ENCODE assay signal across 8 cellular contexts in genomic region chr17:27455914-27456680, GRCh38. TPM values are rescaled to one million over a fixed set of nuclear protein-coding genes. Genes with fewer than 3 reads are reported as not detected.
DNase-seq lines count a peak whose midpoint lies in the region; ATAC-seq, FAIRE-seq and TF ChIP-seq lines count a peak whose summit lies in the region.

Gene KSR1 (plus strand): TSS chr17:27456448. CDS start chr17:27456644, 196 bp downstream.

- peaks cover 43% of the 10 kb centered on the region for H3K4me1 Mint-ChIP-seq in brain

- ATAC-seq in HG02759 (IDR thresholded peaks at IDR 0.05; ENCODE audit: unreplicated experiment), result peak; percentile 95

- H3K9me3 ChIP-seq in iPS-18a (ENCODE audit: control insufficient read depth, low read depth, low read length), result no peaks in the 10 kb centered on the region
- no peaks in the 10 kb centered on the region for H3K9me3 ChIP-seq in skeletal muscle satellite cell (replicated peaks; ENCODE audit: low read length)

- H3K27me3 Mint-ChIP-seq in brain, result peaks cover 9% of the 10 kb centered on the region

- H3K36me3 Mint-ChIP-seq in brain, result no peaks in the 10 kb centered on the region

- H3K4me2 ChIP-seq in skeletal muscle satellite cell (ENCODE audit: low read length), result peak within 1 kb of the TSS; percentile 80

- peak within 1 kb of the TSS; percentile 54 for H3K9ac ChIP-seq in iPS-18a (ENCODE audit: low read length)
- peak within 1 kb of the TSS; percentile 55 for H3K9ac ChIP-seq in skeletal muscle satellite cell (ENCODE audit: low read depth, low read length)

- peak; percentile 85 for FAIRE-seq in GM12891 (lab: Jason Lieb, UNC)

- peaks cover 22% of the 10 kb centered on the region for H3K27me3 ChIP-seq in iPS-18a (ENCODE audit: control insufficient read depth, insufficient read depth, low read length)
- H3K27me3 ChIP-seq in skeletal muscle satellite cell (ENCODE audit: control insufficient read depth, insufficient read depth, low read length), result peaks cover 86% of the 10 kb centered on the region

- peak within 1 kb of the TSS; percentile 94 to 98 (median 96) for H3K4me3 Mint-ChIP-seq in brain

- no peak within 1 kb of the TSS for H3K27ac ChIP-seq in iPS-18a (ENCODE audit: low read length)

- TF ChIP-seq CTCF in brain (conservative IDR thresholded peaks at IDR 0.05), result peak; percentile 72 to 80

- H3K36me3 ChIP-seq in iPS-18a (ENCODE audit: control insufficient read depth, low read depth, low read length) (no peaks in the 10 kb centered on the region), skeletal muscle satellite cell (ENCODE audit: insufficient read depth, low read length) (no peaks in the 10 kb centered on the region)

- no peaks in the 10 kb centered on the region for H3K9me3 Mint-ChIP-seq in brain

- peak within 1 kb of the TSS; percentile 83 to 97 (median 93) for H3K27ac Mint-ChIP-seq in brain

- DNase-seq in GM12891 (ENCODE audit: insufficient read length, low spot score) (peak; percentile 96), NCI-H187 (lab: John Stamatoyannopoulos, UW) (peak; percentile 40 to 71), UCSD-AML1 (lab: John Stamatoyannopoulos, UW; ENCODE audit: unreplicated experiment) (peak; percentile 89), NCI-H1048 (lab: John Stamatoyannopoulos, UW) (no peak)

- H3K4me3 ChIP-seq in iPS-18a (ENCODE audit: low read length) (peak within 1 kb of the TSS; percentile 72), skeletal muscle satellite cell (ENCODE audit: low read length) (peak within 1 kb of the TSS; percentile 84)

- no peak for TF ChIP-seq POLR2A in GM12891 (IDR thresholded peaks at IDR 0.05; ENCODE audit: low read depth, low read length)

- peaks cover 27% of the 10 kb centered on the region for H3K4me1 ChIP-seq in iPS-18a (ENCODE audit: control insufficient read depth, low read depth, low read length)
- peaks cover 15% of the 10 kb centered on the region for H3K4me1 ChIP-seq in skeletal muscle satellite cell (ENCODE audit: control insufficient read depth, insufficient read depth, low read length)

TF ChIP-seq in GM12891, 5 proteins besides CTCF, POLR2A, EP300 and RAD21:
- TF ChIP-seq SPI1 (IDR thresholded peaks at IDR 0.05; ENCODE audit: low read depth, low read length) (no peak), POU2F2 (IDR thresholded peaks at IDR 0.05; ENCODE audit: low read depth, low read length) (no peak), POLR2AphosphoS5 (IDR thresholded peaks at IDR 0.05; ENCODE audit: low read depth, low read length) (no peak), TAF1 (IDR thresholded peaks at IDR 0.05; ENCODE audit: low read depth, low read length) (peak; percentile 38; the same call in 1 of the 2 replicates), PAX5 (IDR thresholded peaks at IDR 0.05; ENCODE audit: insufficient read depth, low read length, severe bottlenecking) (no peak)
TF ChIP-seq in GM12891: peak in this region for 1.

RNA-seq across cellular contexts. Expression of gene KSR1, which starts in this region (rescaled TPM):
- 20.4 TPM for polyA plus RNA-seq in GM12891 (2012; ENCODE audit: low read depth, missing spikeins)
- 12.5 TPM for polyA plus RNA-seq in brain (ENCODE audit: insufficient read depth, low read depth, low replicate concordance)
- 4.8 and 7.4 TPM in 2 replicates for total RNA-seq in skeletal muscle satellite cell (2012; rRNA removed)
